In genomic region chr14:95935228-95935822, GRCh38 we compare ENCODE assay signal across 10 cellular contexts. TPM values are rescaled to one million over a fixed set of nuclear protein-coding genes. Genes with fewer than 3 reads are reported as not detected.
A peak's percentile ranks its signal among the peaks of the same experiment; 100 is the strongest.
DNase-seq lines count a peak whose midpoint lies in the region; ATAC-seq and TF ChIP-seq lines count a peak whose summit lies in the region.
"Had no signal": no experiment of that assay in that cellular context is flagged by ENCODE, and none has a peak within 500 bp of the region (broad histone marks: within the 10 kb centered on the region; RNA-seq: fewer than 3 reads in every experiment).

No MANE protein-coding gene starts in this region.

- peaks cover 0 to 8% (median 4%) of the 10 kb centered on the region in 8 donors for H3K9me3 Mint-ChIP-seq in CD4-positive, alpha-beta memory T cell

- TF ChIP-seq RAD21 in Ishikawa (IDR thresholded peaks at IDR 0.05; ENCODE audit: low read depth): no peak

- no peaks in the 10 kb centered on the region for H3K9me3 ChIP-seq in CD4-positive, alpha-beta memory T cell (ENCODE audit: control insufficient read depth in 1 of 2, low read length in 2 of 2)
- H3K9me3 ChIP-seq: mucosa of descending colon had no signal

- DNase-seq in CD4-positive, alpha-beta memory T cell: peak in 3 of 5 donors; percentile 3 to 13 (median 7)
- DNase-seq in amniotic stem cell (lab: John Stamatoyannopoulos, UW) (peak; percentile 4), iris pigment epithelial cell (ENCODE audit: low read depth) (peak; percentile 26), COLO829 (ENCODE audit: low spot score) (no peak)
- DNase-seq: DMS79 had no signal

- TF ChIP-seq EP300 in Ishikawa (IDR thresholded peaks at IDR 0.05; ENCODE audit: borderline replicate concordance): no peak

- H3K27me3 ChIP-seq in CD4-positive, alpha-beta memory T cell (ENCODE audit: insufficient read depth, low read length): no peaks in the 10 kb centered on the region

- no peak overlapping the region for H3K27ac ChIP-seq in CD4-positive, alpha-beta memory T cell (ENCODE audit: low read depth, low read length)

- no peak overlapping the region for H3K4me3 ChIP-seq in CD4-positive, alpha-beta memory T cell (ENCODE audit: low read length in 2 of 2)
- H3K4me3 ChIP-seq: mucosa of descending colon had no signal

- POLR2A ChIA-PET in CD4-positive, alpha-beta memory T cell (lab: Charles Lee; ENCODE audit: partially characterized antibody): no interaction called here

- CTCF ChIA-PET in CD4-positive, alpha-beta memory T cell (lab: Charles Lee; ENCODE audit: partially characterized antibody): interaction anchor here (1.4 kb wide), 1 partner anchor 13 kb away, joined by 3 read pairs; no protein-coding TSS in a partner anchor

- H3K27me3 Mint-ChIP-seq in CD4-positive, alpha-beta memory T cell: peaks cover 6 to 11% of the 10 kb centered on the region in 2 donors

- no peak overlapping the region for H3K4me3 Mint-ChIP-seq in CD4-positive, alpha-beta memory T cell

- no peak overlapping the region for H3K27ac Mint-ChIP-seq in CD4-positive, alpha-beta memory T cell

- H3K36me3 Mint-ChIP-seq in CD4-positive, alpha-beta memory T cell: no peaks in the 10 kb centered on the region

- ATAC-seq in GM19023 (IDR thresholded peaks at IDR 0.05; ENCODE audit: unreplicated experiment) (no peak), GM21528 (IDR thresholded peaks at IDR 0.05; ENCODE audit: low FRiP score, unreplicated experiment) (no peak), GM18502 (IDR thresholded peaks at IDR 0.05; ENCODE audit: poor library complexity, unreplicated experiment) (no peak)
- ATAC-seq: mucosa of descending colon had no signal

- no peaks in the 10 kb centered on the region for H3K4me1 ChIP-seq in CD4-positive, alpha-beta memory T cell (ENCODE audit: insufficient read depth, low read length)

- H3K36me3 ChIP-seq in CD4-positive, alpha-beta memory T cell (ENCODE audit: insufficient read depth, low read length): no peaks in the 10 kb centered on the region

- intact Hi-C loops in CD4-positive, alpha-beta memory T cell (cut with micrococcal nuclease): no loop called here

- H3K4me1 Mint-ChIP-seq in CD4-positive, alpha-beta memory T cell: no peaks in the 10 kb centered on the region

TF ChIP-seq in Ishikawa, 13 proteins besides CTCF, POLR2A, EP300 and RAD21:
- TF ChIP-seq TCF12 (IDR thresholded peaks at IDR 0.05; ENCODE audit: low read depth) (no peak), TEAD4 (IDR thresholded peaks at IDR 0.05) (no peak), REST (IDR thresholded peaks at IDR 0.05; ENCODE audit: low read depth) (peak; percentile 92), CREB1 (IDR thresholded peaks at IDR 0.05; ENCODE audit: low read depth) (no peak), EGR1 (IDR thresholded peaks at IDR 0.05) (no peak), NFIC (IDR thresholded peaks at IDR 0.05) (no peak)
TF ChIP-seq in Ishikawa: peak in this region for 1.

RNA-seq across cellular contexts. Expression of gene TUNAR, which starts 58.7 kb away (rescaled TPM):
- not detected for total RNA-seq in CD4-positive, alpha-beta memory T cell
- not detected for polyA plus RNA-seq in CD4-positive, alpha-beta memory T cell
- total RNA-seq: mucosa of descending colon had no signal
